In the genomic region with DNA sequence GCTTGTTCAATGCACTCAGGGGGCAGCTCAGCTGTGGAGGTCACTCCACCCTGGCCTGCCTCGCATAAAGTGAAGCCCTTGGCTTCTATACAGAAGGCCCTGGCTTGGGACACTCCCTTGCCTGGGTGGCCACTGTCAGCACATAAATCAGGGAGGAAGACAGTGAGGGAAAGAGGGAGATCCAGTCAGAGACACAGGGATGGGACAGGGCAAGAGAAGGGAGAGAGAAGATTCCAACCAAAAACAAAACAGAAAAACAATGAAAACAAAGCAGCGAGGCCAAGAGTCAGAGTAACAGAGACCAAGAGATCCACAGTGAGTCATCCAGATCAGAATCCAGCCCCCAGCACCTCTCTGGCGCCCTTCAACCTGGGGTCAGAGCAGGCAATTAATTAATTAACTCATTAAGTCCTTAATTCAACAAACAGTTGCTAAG, we compare ENCODE assay signal across 14 cellular contexts. TPM values are rescaled to one million over a fixed set of nuclear protein-coding genes. Genes with fewer than 3 reads are reported as not detected.
"Had no signal": no experiment of that assay in that cellular context is flagged by ENCODE, and none has a peak within 500 bp of the region (broad histone marks: within the 10 kb centered on the region; RNA-seq: fewer than 3 reads in every experiment).

No MANE protein-coding gene starts in this region.

- DNase-seq: activated CD4-positive, alpha-beta T cell treated with anti-CD3 and anti-CD28 coated beads for 1 hour; activated CD4-positive, alpha-beta T cell treated with anti-CD3 and anti-CD28 coated beads, Interleukin-2, amount 50 U/mL, for 48 hours; activated gamma-delta T cell; foreskin melanocyte; glutamatergic neuron; left cardiac atrium; lower lobe of right lung; natural killer cell; T-helper 17 cell had no signal

- H3K4me1 ChIP-seq: ascending aorta, lower lobe of right lung had no signal

- H3K27me3 ChIP-seq: ascending aorta had no signal

- H3K36me3 ChIP-seq: ascending aorta, lower lobe of right lung had no signal

- H3K9me3 ChIP-seq: ascending aorta, lower lobe of right lung had no signal

- FAIRE-seq: islet of Langerhans had no signal

- H3K4me3 ChIP-seq: ascending aorta, lower lobe of right lung, skin epidermis had no signal

- H3K27ac ChIP-seq: ascending aorta, epithelial cell of prostate, lower lobe of right lung, skin epidermis, VCaP had no signal

RNA-seq across cellular contexts. Expression of a gene that starts 11.7 kb away (rescaled TPM):
- total RNA-seq: natural killer cell, T-helper 17 cell had no signal

RNA-seq across cellular contexts. Expression of a gene that starts 57.2 kb away (rescaled TPM):
- total RNA-seq: natural killer cell, T-helper 17 cell had no signal
